8 cellular contexts compared by ENCODE assay signal in the genomic region with DNA sequence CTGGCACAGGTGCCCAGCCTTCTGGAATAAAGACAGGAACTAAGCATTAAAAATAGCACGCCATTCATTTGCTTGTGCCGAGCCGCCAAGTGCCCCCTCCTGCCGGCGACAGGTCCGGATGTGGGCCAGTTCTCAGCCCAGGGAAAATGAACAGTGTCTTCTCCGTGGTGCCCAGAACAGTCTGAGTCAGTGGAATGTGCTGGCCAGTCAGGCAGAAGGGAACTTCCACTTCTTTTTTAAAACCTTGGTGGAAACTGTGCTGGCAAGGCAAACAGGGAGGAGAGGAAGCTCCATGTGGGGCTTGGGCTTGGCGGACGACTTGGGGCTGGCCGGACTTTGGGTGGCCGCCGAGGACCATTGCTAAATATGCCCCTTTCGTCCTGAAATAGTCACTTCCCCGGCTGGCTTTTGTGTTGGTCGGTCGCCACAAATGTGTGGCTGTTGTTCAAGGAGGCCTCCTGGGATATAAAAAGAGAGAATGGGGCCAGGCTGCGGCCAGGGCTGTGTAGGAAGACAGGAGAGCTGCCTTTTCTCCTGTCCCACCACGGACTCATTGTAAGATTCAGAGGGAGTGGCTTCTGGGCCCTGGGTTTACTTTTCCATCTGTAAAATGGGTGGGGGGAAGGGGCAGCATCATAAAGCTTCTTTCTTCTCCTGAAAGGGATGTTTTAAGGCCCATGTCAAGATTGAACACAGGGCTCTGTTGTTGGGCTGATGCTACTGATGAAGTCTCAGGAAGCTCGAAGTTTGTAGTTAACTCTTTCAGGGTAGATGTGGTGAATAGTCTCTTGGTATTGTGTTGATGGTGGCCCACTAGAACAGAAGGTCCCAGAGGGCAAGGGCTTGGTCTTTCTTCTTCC.
DNase-seq lines count a peak whose midpoint lies in the region; ATAC-seq, FAIRE-seq and TF ChIP-seq lines count a peak whose summit lies in the region.

No MANE protein-coding gene starts in this region.

- peak; percentile 20 for FAIRE-seq in GM12891 (lab: Jason Lieb, UNC)

- no peak for TF ChIP-seq POLR2A in GM12891 (IDR thresholded peaks at IDR 0.05; ENCODE audit: low read depth, low read length)

- no peak for DNase-seq in GM12891 (ENCODE audit: insufficient read length, low spot score)
- DNase-seq in UCSD-AML1 (lab: John Stamatoyannopoulos, UW; ENCODE audit: unreplicated experiment) = peak; percentile 74
- DNase-seq in fibroblast of peridontal ligament (ENCODE audit: extremely low read depth) = peak; percentile 73
- peak; percentile 80 for DNase-seq in occipital lobe (lab: John Stamatoyannopoulos, UW)
- DNase-seq in NCI-H2107 (lab: John Stamatoyannopoulos, UW) = no peak
- DNase-seq in NCI-H1436 (lab: John Stamatoyannopoulos, UW) = no peak
- DNase-seq in NCI-H2227 (lab: John Stamatoyannopoulos, UW; ENCODE audit: unreplicated experiment) = no peak

- ATAC-seq in HG02642 (IDR thresholded peaks at IDR 0.05; ENCODE audit: poor library complexity, unreplicated experiment) = no peak

TF ChIP-seq in GM12891, 5 proteins besides CTCF, POLR2A, EP300 and RAD21:
- TF ChIP-seq TAF1 (IDR thresholded peaks at IDR 0.05; ENCODE audit: low read depth, low read length) (no peak), SPI1 (IDR thresholded peaks at IDR 0.05; ENCODE audit: low read depth, low read length) (no peak), POLR2AphosphoS5 (IDR thresholded peaks at IDR 0.05; ENCODE audit: low read depth, low read length) (no peak), POU2F2 (IDR thresholded peaks at IDR 0.05; ENCODE audit: low read depth, low read length) (no peak), PAX5 (IDR thresholded peaks at IDR 0.05; ENCODE audit: insufficient read depth, low read length, severe bottlenecking) (no peak)

Comparison
In these comparisons a context has a peak if more than half of its experiments do, and no peak if none do; other contexts are left out.
1. DNase-seq: peak in UCSD-AML1 (single experiment), fibroblast of peridontal ligament (single experiment) and occipital lobe (single experiment); none in GM12891 (single experiment), NCI-H2107 (single experiment), NCI-H1436 (single experiment) and NCI-H2227 (single experiment).